In the genomic region with DNA sequence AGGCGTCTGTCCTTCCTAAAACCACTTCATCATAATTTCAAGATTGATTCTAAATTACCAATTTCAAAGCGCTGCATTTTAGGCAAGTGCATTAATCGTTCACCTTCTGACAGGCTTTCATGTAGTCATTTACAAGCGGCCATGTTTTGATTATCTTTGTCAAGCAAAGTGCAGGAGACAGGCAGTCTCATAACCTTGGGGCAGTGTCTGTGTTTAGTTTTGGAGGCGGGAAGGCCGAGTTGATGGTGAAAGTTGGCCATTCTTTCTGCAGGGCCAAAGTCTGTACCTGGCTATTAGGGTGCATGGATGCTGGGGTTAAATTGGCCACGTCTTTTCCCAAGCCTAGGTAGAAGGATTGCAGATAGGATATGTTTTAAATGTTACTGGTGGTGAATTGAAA, we compare ENCODE assay signal across 12 cellular contexts. TPM values are rescaled to one million over a fixed set of nuclear protein-coding genes. Genes with fewer than 3 reads are reported as not detected.
DNase-seq lines count a peak whose midpoint lies in the region; ATAC-seq, FAIRE-seq and TF ChIP-seq lines count a peak whose summit lies in the region.
"Had no signal": no experiment of that assay in that cellular context is flagged by ENCODE, and none has a peak within 500 bp of the region (broad histone marks: within the 10 kb centered on the region; RNA-seq: fewer than 3 reads in every experiment).

No MANE protein-coding gene starts in this region.

- H3K36me3 Mint-ChIP-seq in HFFc6 (ENCODE audit: low read depth) (peaks cover 28% of the 10 kb centered on the region), naive B cell (peaks cover 0 to 6% of the 10 kb centered on the region in 2 donors)

- H3K36me3 ChIP-seq in K562 (ENCODE audit: control insufficient read depth, insufficient read depth, low read length): peaks cover 55% of the 10 kb centered on the region
- H3K36me3 ChIP-seq: adrenal gland had no signal

- no peak overlapping the region for H3K9ac ChIP-seq in K562 (ENCODE audit: insufficient read depth in 1 of 2, low read depth in 2 of 2, low read length in 2 of 2)

- H3K27ac ChIP-seq in C4-2B (peak overlapping the region; percentile 43), K562 (ENCODE audit: extremely low read depth, low read depth, low read length) (no peak overlapping the region), caudate nucleus (ENCODE audit: low read depth, low read length) (no peak overlapping the region)
- H3K27ac ChIP-seq: BLaER1 treated with 17β-estradiol and CSF1 and Interleukin-3, amounts not matched to agents 10 nM and 100 nM had no signal

- H3K27me3 Mint-ChIP-seq in HFFc6 (ENCODE audit: insufficient read depth) (peaks cover 2% of the 10 kb centered on the region; the same call in 1 of the 2 replicates), naive B cell (no peaks in the 10 kb centered on the region)

- TF ChIP-seq EP300 in K562 (IDR thresholded peaks at IDR 0.05; ENCODE audit: low read length): no peak

- H3K9me1 ChIP-seq in K562 (ENCODE audit: control insufficient read depth, insufficient read depth, low read length): no peaks in the 10 kb centered on the region

- in situ Hi-C loops in K562 (cut with MboI): no loop called here

- intact Hi-C loops in K562 (cut with micrococcal nuclease): no loop called here

- 0 out of 2 replicates have a peak, but pooled peaks cover 2% of the 10 kb centered on the region for H4K20me1 ChIP-seq in K562 (replicated peaks; ENCODE audit: control insufficient read depth, insufficient read depth, low read length)

- peak; percentile 77 for FAIRE-seq in K562 (lab: Jason Lieb, UNC)

- H3K4me1 ChIP-seq in K562 (replicated peaks in 1 of 2; ENCODE audit: control insufficient read depth in 2 of 2, insufficient read depth in 2 of 2, low read length in 2 of 2): peaks cover 22 to 39% of the 10 kb centered on the region in 2 experiments

- H3K4me1 Mint-ChIP-seq in HFFc6 (ENCODE audit: low read depth) (peaks cover 31% of the 10 kb centered on the region), naive B cell (peaks cover 21 to 45% (median 38%) of the 10 kb centered on the region in 3 donors)

- no peak for TF ChIP-seq POLR2A in K562 (conservative IDR thresholded peaks at IDR 0.05)

- POLR2A ChIA-PET in K562 (lab: Yijun Ruan, JAX): interaction anchor here (0.9 to 4.1 kb wide), 3 partner anchors 12 to 50 kb away, joined by 3 to 20 read pairs (median 15); no protein-coding TSS in a partner anchor

- BruUV-seq in K562 (replicated peaks; lab: Mats Ljungman, UMichigan): TSS peak; percentile 30

- no peaks in the 10 kb centered on the region for H3K27me3 ChIP-seq in K562 (ENCODE audit: control insufficient read depth in 2 of 2, insufficient read depth in 2 of 2, low read length in 2 of 2)
- H3K27me3 ChIP-seq: adrenal gland had no signal

- H2AFZ ChIP-seq in K562 (ENCODE audit: low read depth, low read length): no peak overlapping the region

- peaks cover 80% of the 10 kb centered on the region for H3K79me2 ChIP-seq in K562 (ENCODE audit: control insufficient read depth, insufficient read depth, low read length)

- no peak for TF ChIP-seq RAD21 in K562 (CRISPR knock-in tag; conservative IDR thresholded peaks at IDR 0.05 in 1 of 2, IDR thresholded peaks at IDR 0.05 in 1 of 2)

- ATAC-seq in K562: no peak
- ATAC-seq in naive B cell (ENCODE audit: low read depth in 2 of 2): no peak
- ATAC-seq in GM21529 (IDR thresholded peaks at IDR 0.05; ENCODE audit: unreplicated experiment): no peak

- H3K4me3 Mint-ChIP-seq in HFFc6: no peak overlapping the region
- H3K4me3 Mint-ChIP-seq in naive B cell: peak overlapping the region in 5 of 8 donors; percentile 23 to 84 (median 79)

- DNase-seq in HFFc6 (no peak), K562 (ENCODE audit: extremely low read depth in 1 of 4, low spot score in 3 of 4) (no peak), naive B cell (no peak), caudate nucleus (lab: John Stamatoyannopoulos, UW) (no peak), NCI-H1092 treated with DMSO at 0.1 percent for 48 hours (lab: John Stamatoyannopoulos, UW) (no peak), NCI-H2029 (lab: John Stamatoyannopoulos, UW) (no peak)
- DNase-seq: adrenal gland, NCI-H1694 treated with DMSO at 0.1 percent for 48 hours, NCI-H748 treated with DMSO at 0.1 percent for 48 hours had no signal

- no peak overlapping the region; the same call in 1 of the 2 replicates for H3K4me2 ChIP-seq in K562 (ENCODE audit: insufficient read depth, low read length)

- H3K9me3 Mint-ChIP-seq in HFFc6 (no peaks in the 10 kb centered on the region), naive B cell (no peaks in the 10 kb centered on the region)

- TF ChIP-seq CTCF in C4-2B (conservative IDR thresholded peaks at IDR 0.05) (no peak), HFFc6 (IDR thresholded peaks at IDR 0.05) (no peak), K562 (IDR thresholded peaks at IDR 0.05 in 2 of 3, conservative IDR thresholded peaks at IDR 0.05 in 1 of 3; ENCODE audit: insufficient read depth in 2 of 3, low read depth in 1 of 3, low read length in 3 of 3) (no peak)

- no peaks in the 10 kb centered on the region for H3K9me3 ChIP-seq in K562 (replicated peaks; ENCODE audit: control insufficient read depth, insufficient read depth, low read depth, low read length)
- H3K9me3 ChIP-seq: adrenal gland; BLaER1 treated with 17β-estradiol and CSF1 and Interleukin-3, amounts not matched to agents 10 nM and 100 nM had no signal

- CTCF ChIA-PET in K562 (lab: Yijun Ruan, JAX; ENCODE audit: low intra/inter-chr PET ratio): no interaction called here

- H3K4me3 ChIP-seq in K562: no peak overlapping the region
- H3K4me3 ChIP-seq: adrenal gland had no signal

- H3K27ac Mint-ChIP-seq in HFFc6: peak overlapping the region; percentile 36; the same call in 1 of the 2 replicates
- peak overlapping the region in 3 of 6 donors; percentile 3 to 86 (median 24) for H3K27ac Mint-ChIP-seq in naive B cell

- 67% methylated on average over 7 of the region's 7 CpGs for WGBS in K562 (ENCODE audit: insufficient coverage, low coverage, missing lambda C conversion rate)

TF ChIP-seq in K562, 482 proteins besides CTCF, POLR2A, EP300 and RAD21:
- TF ChIP-seq YY1 (IDR thresholded peaks at IDR 0.05; ENCODE audit: borderline replicate concordance in 1 of 3, control insufficient read depth in 1 of 3, extremely low read depth in 1 of 3, insufficient read depth in 3 of 3, insufficient read length in 1 of 3, insufficient replicate concordance in 2 of 3, low read depth in 1 of 3, low read length in 2 of 3) (peak in 1 of 3 experiments; percentile 65), BRCA1 (IDR thresholded peaks at IDR 0.05) (no peak), BRCA1 (CRISPR knock-in tag; IDR thresholded peaks at IDR 0.05) (no peak), SAP30 (IDR thresholded peaks at IDR 0.05; ENCODE audit: borderline replicate concordance, insufficient read depth, low read depth, low read length, poor library complexity, severe bottlenecking) (no peak), CBX3 (IDR thresholded peaks at IDR 0.05; ENCODE audit: borderline replicate concordance in 1 of 2, low read length in 2 of 2) (no peak), PRMT5 (CRISPR knock-in tag; IDR thresholded peaks at IDR 0.05) (no peak), ZNF146 (CRISPR knock-in tag; IDR thresholded peaks at IDR 0.05; ENCODE audit: unreplicated experiment) (no peak)

RNA-seq across cellular contexts. Expression of a gene that starts 2.9 kb away (rescaled TPM):
- 100 to 1,000 TPM in 2 of 6 experiments, 10 to 100 TPM in 4; 94.6 to 114 (median 97.8) TPM for total RNA-seq in HFFc6 (2021; fragmentation: NEBNext Ultra II Directional; extraction: Animal tissue kit (Norgen Biotek cat#: 25700))
- total RNA-seq in K562 (2011; cell fraction: chromatin; rRNA removed; ENCODE audit: low replicate concordance): 91.3 and 152 TPM in 2 replicates
- total RNA-seq in K562 (2011; cell fraction: nucleolus; rRNA removed): 92.9 and 103 TPM in 2 replicates
- total RNA-seq in K562 (2011; cell fraction: nucleoplasm; rRNA removed): 104 and 106 TPM in 2 replicates
- total RNA-seq in K562 (2014; rRNA removed): 41.3 and 50.4 TPM in 2 replicates
- 27.3 and 28.6 TPM in 2 replicates for total RNA-seq in K562 (2014; rRNA removed; fragmentation: Illumina TruSeq; extraction: Trizol)
- total RNA-seq in K562 (2015; rRNA removed; fragmentation: Illumina TruSeq; extraction: Trizol): 33.7 and 35.7 TPM in 2 replicates
- 88.4 and 90.1 TPM in 2 replicates for total RNA-seq in K562 (2021)
- polyA plus RNA-seq in K562 (2011; rRNA removed): 48.3 and 63.4 TPM in 2 replicates
- polyA plus RNA-seq in K562 (2011; cell fraction: cytosol; rRNA removed): 66.5 and 76.4 TPM in 2 replicates
- 70.1 and 87.0 TPM in 2 replicates for polyA plus RNA-seq in K562 (2011; cell fraction: nucleus; rRNA removed)
- 42.6 and 65.7 TPM in 2 replicates for polyA plus RNA-seq in K562 (2012)
- polyA plus RNA-seq in K562 (2014; fragmentation: Illumina TruSeq; extraction: Trizol): 33.2 and 48.4 TPM in 2 replicates
- polyA plus RNA-seq in K562 (2014; fragmentation: Nextera tagmentation; extraction: Ambion mirVana): 1 to 10 TPM; 1.5 TPM
- polyA plus RNA-seq in K562 (2014; rRNA removed): 46.6 and 50.1 TPM in 2 replicates
- polyA minus RNA-seq in K562 (2011; rRNA and poly(A)+ RNA removed): 40.0 and 57.0 TPM in 2 replicates
- polyA minus RNA-seq in K562 (2011; cell fraction: cytosol; rRNA and poly(A)+ RNA removed): 48.7 and 66.4 TPM in 2 replicates
- polyA minus RNA-seq in K562 (2011; cell fraction: nucleus; rRNA and poly(A)+ RNA removed): 26.1 and 32.4 TPM in 2 replicates
- 10 to 100 TPM in 2 of 6 donors, 1 to 10 TPM in 4; 6.4 to 11.9 (median 8.1) TPM for polyA plus RNA-seq in naive B cell (ENCODE audit: low read depth in 6 of 6)
